In the genomic region with DNA sequence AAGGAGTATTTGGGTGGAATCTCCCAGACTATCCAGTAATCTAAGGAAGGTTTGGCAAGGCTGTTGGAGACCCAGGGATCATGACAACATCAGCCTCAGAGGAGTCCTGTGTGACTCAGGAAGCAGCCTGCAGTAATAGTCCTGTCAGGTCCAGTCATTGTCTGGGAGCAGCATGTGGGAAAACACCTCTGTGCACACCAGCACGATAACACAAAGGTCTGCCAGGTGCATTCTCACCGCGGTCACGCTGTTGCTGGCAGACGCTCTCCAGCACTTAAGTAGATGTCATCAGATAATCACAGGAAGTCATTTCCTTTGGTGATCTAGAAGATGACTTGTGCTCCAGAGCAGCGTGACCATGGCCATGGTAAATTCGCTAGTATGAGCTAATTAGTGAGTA, we compare ENCODE assay signal across 8 cellular contexts.
DNase-seq lines count a peak whose midpoint lies in the region; ATAC-seq and TF ChIP-seq lines count a peak whose summit lies in the region.

No MANE protein-coding gene starts in this region.

- no peak overlapping the region for H3K4me3 ChIP-seq in osteoblast (ENCODE audit: insufficient read depth, low read length)
- no peak overlapping the region for H3K4me3 ChIP-seq in esophagus muscularis mucosa

- H3K4me1 ChIP-seq in osteoblast (ENCODE audit: insufficient read depth, low read length) = no peaks in the 10 kb centered on the region
- no peaks in the 10 kb centered on the region for H3K4me1 ChIP-seq in esophagus muscularis mucosa

- H3K36me3 Mint-ChIP-seq in type B pancreatic cell = no peaks in the 10 kb centered on the region

- H3K4me3 Mint-ChIP-seq in type B pancreatic cell = no peak overlapping the region

- no peaks in the 10 kb centered on the region for H3K4me1 Mint-ChIP-seq in type B pancreatic cell (ENCODE audit: unreplicated experiment)

- H3K9me3 ChIP-seq in osteoblast (ENCODE audit: low read depth, low read length) (no peaks in the 10 kb centered on the region), esophagus muscularis mucosa (no peaks in the 10 kb centered on the region)

- WGBS in esophagus muscularis mucosa = 72% methylated on average over 7 of the region's 7 CpGs

- intact Hi-C loops in left colon (cut with DNase I, micrococcal nuclease) (no loop called here), esophagus muscularis mucosa (cut with DNase I) (no loop called here)

- H4K20me1 ChIP-seq in osteoblast (ENCODE audit: insufficient read depth, low read length) = no peaks in the 10 kb centered on the region

- H3K36me3 ChIP-seq in osteoblast (ENCODE audit: insufficient read depth, low read length) = no peaks in the 10 kb centered on the region
- H3K36me3 ChIP-seq in esophagus muscularis mucosa = no peaks in the 10 kb centered on the region

- no peak for TF ChIP-seq CTCF in osteoblast (IDR thresholded peaks at IDR 0.05; ENCODE audit: extremely low read depth, low read depth, low read length)
- no peak for TF ChIP-seq CTCF in esophagus muscularis mucosa (IDR thresholded peaks at IDR 0.05)
- no peak for TF ChIP-seq CTCF in type B pancreatic cell (conservative IDR thresholded peaks at IDR 0.05)

- TF ChIP-seq EP300 in esophagus muscularis mucosa (IDR thresholded peaks at IDR 0.05) = no peak

- H3K27ac ChIP-seq in osteoblast (ENCODE audit: low read depth, low read length) = no peak overlapping the region
- H3K27ac ChIP-seq in esophagus muscularis mucosa (replicated peaks in 1 of 4) = no peak overlapping the region

- no peak overlapping the region for H3K27ac Mint-ChIP-seq in type B pancreatic cell

- peak; percentile 21 to 29 for DNase-seq in activated CD4-positive, alpha-beta T cell treated with anti-CD3 and anti-CD28 coated beads for 4 hours
- peak; percentile 52 to 73 for DNase-seq in left colon
- no peak for DNase-seq in osteoblast (ENCODE audit: insufficient read length, low spot score, missing footprints)
- no peak for DNase-seq in esophagus muscularis mucosa (ENCODE audit: extremely low spot score)
- DNase-seq in type B pancreatic cell (ENCODE audit: extremely low spot score, unreplicated experiment) = no peak
- DNase-seq in H4 (ENCODE audit: low spot score) = no peak

- no peak for TF ChIP-seq POLR2A in esophagus muscularis mucosa (IDR thresholded peaks at IDR 0.05; ENCODE audit: low read depth)

- no peaks in the 10 kb centered on the region for H3K27me3 Mint-ChIP-seq in type B pancreatic cell

- H3K9me3 Mint-ChIP-seq in type B pancreatic cell = no peaks in the 10 kb centered on the region

- peak; percentile 48 for ATAC-seq in GM18498 (IDR thresholded peaks at IDR 0.05; ENCODE audit: unreplicated experiment)
- peak; percentile 64 for ATAC-seq in HG03095 (IDR thresholded peaks at IDR 0.05; ENCODE audit: unreplicated experiment)
- ATAC-seq in left colon = peak; percentile 85

- H3K4me2 ChIP-seq in osteoblast (ENCODE audit: insufficient read depth, low read length) = no peak overlapping the region

- no peaks in the 10 kb centered on the region for H3K79me2 ChIP-seq in osteoblast (ENCODE audit: insufficient read depth, low read length)

- H3K27me3 ChIP-seq in osteoblast (ENCODE audit: insufficient read depth, low read length) = no peaks in the 10 kb centered on the region
- no peaks in the 10 kb centered on the region for H3K27me3 ChIP-seq in esophagus muscularis mucosa

- H2AFZ ChIP-seq in osteoblast (ENCODE audit: low read length) = no peak overlapping the region

Comparison
In these comparisons a context has a peak if more than half of its experiments do, and no peak if none do; other contexts are left out.
1. DNase-seq: peak in activated CD4-positive, alpha-beta T cell treated with anti-CD3 and anti-CD28 coated beads for 4 hours (2 of 2) and left colon (2 of 2); none in osteoblast (single experiment), esophagus muscularis mucosa (single experiment), type B pancreatic cell (single experiment) and H4 (single experiment).
2. Peak in every context shown above with its lines, with median percentiles within 50 percentile points of each other: ATAC-seq.